In the genomic region with DNA sequence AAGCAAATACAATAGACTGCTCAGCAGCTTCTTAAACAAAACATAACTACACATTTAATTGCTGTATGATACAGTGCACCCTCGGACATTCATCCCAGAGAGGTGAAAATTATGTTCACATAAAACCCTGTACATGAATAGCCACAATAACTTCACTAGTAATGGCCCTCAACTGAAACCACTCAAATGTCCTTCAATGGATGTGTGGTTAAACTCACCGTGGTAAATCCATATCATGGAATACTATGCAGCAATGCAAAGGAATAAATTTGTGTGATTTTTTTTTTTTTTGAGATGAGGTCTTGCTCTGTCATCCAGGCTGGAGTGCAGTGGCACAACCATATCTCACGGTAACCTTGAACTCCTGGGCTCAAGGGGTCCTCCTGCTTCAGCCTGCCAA, we compare ENCODE assay signal across 29 cellular contexts.
"Had no signal": no experiment of that assay in that cellular context is flagged by ENCODE, and none has a peak within 500 bp of the region (broad histone marks: within the 10 kb centered on the region; RNA-seq: fewer than 3 reads in every experiment).

No MANE protein-coding gene starts in this region.

- H3K27ac ChIP-seq: colonic mucosa, coronary artery, dorsolateral prefrontal cortex, epithelial cell of prostate, esophagus muscularis mucosa, esophagus squamous epithelium, foreskin keratinocyte, gastrocnemius medialis, gastroesophageal sphincter, heart left ventricle, heart right ventricle, hepatocyte had no signal

- H3K27ac Mint-ChIP-seq: dendritic cell treated with granulocyte-macrophage colony-stimulating factor and Interleukin-4, amounts not matched to agents 40 ng/mL and 50 ng/mL, for 4 days; effector memory CD8-positive, alpha-beta T cell had no signal

- H3K4me2 ChIP-seq: hepatocyte had no signal

- H3K9me3 ChIP-seq: colonic mucosa, esophagus squamous epithelium, gastrocnemius medialis had no signal

- ATAC-seq: effector memory CD8-positive, alpha-beta T cell; esophagus mucosa; foreskin keratinocyte; gastrocnemius medialis; gastroesophageal sphincter; heart left ventricle; heart right ventricle had no signal

- H3K27me3 ChIP-seq: colonic mucosa, foreskin keratinocyte, gastrocnemius medialis, hepatocyte had no signal

- H2AFZ ChIP-seq: hepatocyte had no signal

- H3K4me1 ChIP-seq: colonic mucosa, esophagus muscularis mucosa, esophagus squamous epithelium, foreskin keratinocyte, gastrocnemius medialis, gastroesophageal sphincter, heart left ventricle, heart right ventricle had no signal

- DNase-seq: colonic mucosa; cortex of kidney; dermis blood vessel endothelial cell; dorsolateral prefrontal cortex; effector CD4-positive, alpha-beta T cell; effector CD8-positive, alpha-beta T cell; effector memory CD4-positive, alpha-beta T cell; effector memory CD8-positive, alpha-beta T cell; erythroblast; esophagus squamous epithelium; foreskin fibroblast; foreskin keratinocyte; foreskin melanocyte; gastrocnemius medialis; glutamatergic neuron; head of caudate nucleus; heart left ventricle; heart right ventricle had no signal

- H3K4me3 ChIP-seq: colonic mucosa, coronary artery, dorsolateral prefrontal cortex, esophagus muscularis mucosa, esophagus squamous epithelium, gastrocnemius medialis, gastroesophageal sphincter, heart left ventricle, heart right ventricle, hepatocyte had no signal

- FAIRE-seq: colon, endometrium, endothelial cell of umbilical vein, frontal cortex had no signal

- H3K4me3 Mint-ChIP-seq: dendritic cell treated with granulocyte-macrophage colony-stimulating factor and Interleukin-4, amounts not matched to agents 40 ng/mL and 50 ng/mL, for 4 days; effector memory CD8-positive, alpha-beta T cell had no signal

- H3K27me3 Mint-ChIP-seq: dendritic cell treated with granulocyte-macrophage colony-stimulating factor and Interleukin-4, amounts not matched to agents 40 ng/mL and 50 ng/mL, for 4 days; effector memory CD8-positive, alpha-beta T cell had no signal

- H3K79me2 ChIP-seq: hepatocyte had no signal

- H3K9me3 Mint-ChIP-seq: dendritic cell treated with granulocyte-macrophage colony-stimulating factor and Interleukin-4, amounts not matched to agents 40 ng/mL and 50 ng/mL, for 4 days had no signal

- H3K36me3 ChIP-seq: colonic mucosa, esophagus muscularis mucosa, esophagus squamous epithelium, gastrocnemius medialis, gastroesophageal sphincter, heart left ventricle, heart right ventricle had no signal
